In genomic region chr17:35586569-35587073, GRCh38 we compare ENCODE assay signal across 1 cellular context.
TF ChIP-seq lines count a peak whose summit lies in the region.

No MANE protein-coding gene starts in this region.

TF ChIP-seq in HepG2, 621 proteins besides CTCF, POLR2A, EP300 and RAD21:
- no peak for TF ChIP-seq KDM5A (IDR thresholded peaks at IDR 0.05; ENCODE audit: borderline replicate concordance, low read length)
- TF ChIP-seq RARA (CRISPR knock-in tag; IDR thresholded peaks at IDR 0.05) = no peak
- peak; percentile 10; the same call in 1 of the 2 replicates for TF ChIP-seq ZNF34 (CRISPR knock-in tag; IDR thresholded peaks at IDR 0.05; ENCODE audit: borderline replicate concordance)
- no peak for TF ChIP-seq MEF2D (CRISPR knock-in tag; IDR thresholded peaks at IDR 0.05)
- TF ChIP-seq ZNF337 (CRISPR knock-in tag; IDR thresholded peaks at IDR 0.05; ENCODE audit: borderline replicate concordance, low read depth) = 0 out of 2 replicates have a peak, but pooled peaks have one; percentile 34
- TF ChIP-seq FLYWCH1 (CRISPR knock-in tag; IDR thresholded peaks at IDR 0.05) = no peak
- no peak for TF ChIP-seq ZFAT (CRISPR knock-in tag; conservative IDR thresholded peaks at IDR 0.05)
- no peak for TF ChIP-seq POGZ (CRISPR knock-in tag; IDR thresholded peaks at IDR 0.05)
- TF ChIP-seq CENPT (CRISPR knock-in tag; IDR thresholded peaks at IDR 0.05; ENCODE audit: low read depth) = no peak
- TF ChIP-seq PHF21A (CRISPR knock-in tag; IDR thresholded peaks at IDR 0.05) = 0 out of 2 replicates have a peak, but pooled peaks have one; percentile 8
- no peak for TF ChIP-seq GLI4 (CRISPR knock-in tag; IDR thresholded peaks at IDR 0.05; ENCODE audit: borderline replicate concordance)
- no peak for TF ChIP-seq E2F5 (CRISPR knock-in tag; conservative IDR thresholded peaks at IDR 0.05)
- no peak for TF ChIP-seq ZNF549 (CRISPR knock-in tag; IDR thresholded peaks at IDR 0.05)
- TF ChIP-seq NR1H2 (CRISPR knock-in tag; IDR thresholded peaks at IDR 0.05; ENCODE audit: borderline replicate concordance, low read depth) = no peak
- TF ChIP-seq TIGD3 (CRISPR knock-in tag; IDR thresholded peaks at IDR 0.05; ENCODE audit: borderline replicate concordance) = no peak
- TF ChIP-seq NONO (IDR thresholded peaks at IDR 0.05) = no peak
- TF ChIP-seq NONO (CRISPR knock-in tag; conservative IDR thresholded peaks at IDR 0.05) = 0 out of 2 replicates have a peak, but pooled peaks have one; percentile 14
- TF ChIP-seq CENPBD1 (CRISPR knock-in tag; IDR thresholded peaks at IDR 0.05; ENCODE audit: borderline replicate concordance, low read depth) = no peak
- 0 out of 2 replicates have a peak, but pooled peaks have one; percentile 12 for TF ChIP-seq ATF5 (CRISPR knock-in tag; IDR thresholded peaks at IDR 0.05; ENCODE audit: low read depth)
- TF ChIP-seq ZFP90 (CRISPR knock-in tag; IDR thresholded peaks at IDR 0.05; ENCODE audit: borderline replicate concordance) = no peak
- TF ChIP-seq ZNF598 (CRISPR knock-in tag; IDR thresholded peaks at IDR 0.05; ENCODE audit: borderline replicate concordance) = no peak
- TF ChIP-seq MLX (CRISPR knock-in tag; IDR thresholded peaks at IDR 0.05) = no peak
- TF ChIP-seq CHD4 (IDR thresholded peaks at IDR 0.05; ENCODE audit: borderline replicate concordance, low read length) = peak; percentile 30; the same call in 1 of the 2 replicates
- no peak for TF ChIP-seq HHEX (CRISPR knock-in tag; IDR thresholded peaks at IDR 0.05)
- TF ChIP-seq ZNF777 (CRISPR knock-in tag; IDR thresholded peaks at IDR 0.05) = no peak
- TF ChIP-seq ZZZ3 (CRISPR knock-in tag; IDR thresholded peaks at IDR 0.05; ENCODE audit: borderline replicate concordance) = no peak
- no peak for TF ChIP-seq PAF1 (CRISPR knock-in tag; IDR thresholded peaks at IDR 0.05)
- no peak for TF ChIP-seq ZNF800 (CRISPR knock-in tag; IDR thresholded peaks at IDR 0.05)
- TF ChIP-seq ZNF317 (CRISPR knock-in tag; IDR thresholded peaks at IDR 0.05) = no peak
- TF ChIP-seq ZNF407 (CRISPR knock-in tag; IDR thresholded peaks at IDR 0.05; ENCODE audit: not compliant biosample characterization) = peak; percentile 6
